1 cellular context compared by ENCODE assay signal in genomic region chr1:171879556-171879955, GRCh38.
TF ChIP-seq lines count a peak whose summit lies in the region.

No MANE protein-coding gene starts in this region.

TF ChIP-seq in GM23338, 12 proteins besides CTCF, POLR2A, EP300 and RAD21 (continued from another document):
- TF ChIP-seq ZNF462 (CRISPR knock-in tag; IDR thresholded peaks at IDR 0.05), result no peak
- TF ChIP-seq ETS1 (IDR thresholded peaks at IDR 0.05), result no peak
- no peak for TF ChIP-seq CREB1 (CRISPR knock-in tag; IDR thresholded peaks at IDR 0.05; ENCODE audit: low read depth)
- no peak for TF ChIP-seq REST (IDR thresholded peaks at IDR 0.05; ENCODE audit: unreplicated experiment)
- no peak for TF ChIP-seq EZH2phosphoT487 (IDR thresholded peaks at IDR 0.05; ENCODE audit: unreplicated experiment)
TF ChIP-seq in GM23338: peak in this region for 0.
